In the genomic region with DNA sequence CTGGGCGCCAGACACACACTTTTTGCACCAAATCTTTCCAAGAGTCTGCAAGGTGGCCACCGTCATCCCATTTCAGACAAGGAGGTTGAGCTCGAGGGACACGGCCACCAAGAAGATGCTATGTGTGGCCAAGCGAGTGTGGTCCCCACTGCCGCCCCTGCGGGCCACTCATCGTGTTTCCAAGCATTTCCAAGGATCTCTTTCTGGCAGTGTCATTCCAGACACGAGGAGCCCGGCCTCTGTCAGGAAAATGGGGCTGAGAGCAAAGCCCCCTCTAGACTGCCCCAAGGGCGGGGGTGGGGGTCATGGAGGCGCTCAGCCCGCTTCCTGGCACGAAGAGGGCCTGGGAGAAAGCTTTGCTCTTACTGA, we compare ENCODE assay signal across 21 cellular contexts.
"Had no signal": no experiment of that assay in that cellular context is flagged by ENCODE, and none has a peak within 500 bp of the region (broad histone marks: within the 10 kb centered on the region; RNA-seq: fewer than 3 reads in every experiment).

No MANE protein-coding gene starts in this region.

- FAIRE-seq: kidney, TTC549 had no signal

- H3K4me2 ChIP-seq: smooth muscle cell had no signal

- DNase-seq: activated CD4-positive, alpha-beta memory T cell treated with anti-CD3 and anti-CD28 coated beads for 36 hours; activated CD4-positive, alpha-beta T cell treated with anti-CD3 and anti-CD28 coated beads for 4 hours; activated effector memory CD4-positive, alpha-beta T cell treated with anti-CD3 and anti-CD28 coated beads, Interleukin-2, amount 50 U/mL, for 16 hours; activated naive CD4-positive, alpha-beta T cell treated with anti-CD3 and anti-CD28 coated beads, Interleukin-2, amount 10 ng/mL, durations not matched to agents 7 days and 5 days; activated naive CD8-positive, alpha-beta T cell treated with anti-CD3 and anti-CD28 coated beads, Interleukin-2, amount 50 U/mL, for 24 hours; activated T-cell treated with anti-CD3 and anti-CD28 coated beads for 4 hours; effector CD4-positive, alpha-beta T cell; erythroblast; foreskin fibroblast; naive B cell; occipital lobe; stimulated activated CD4-positive, alpha-beta T cell treated with anti-CD3 and anti-CD28 coated beads, Interleukin-2, amount 100 ng/mL, for 48 hours; stimulated activated naive CD8-positive, alpha-beta T cell treated with anti-CD3 and anti-CD28 coated beads, Interleukin-15, Interleukin-2, amounts not matched to agents 100 U/mL and 50 U/mL, for 24 hours had no signal

- H3K9me3 Mint-ChIP-seq: activated CD4-positive, alpha-beta memory T cell treated with anti-CD3 and anti-CD28 coated beads for 36 hours; activated naive CD4-positive, alpha-beta T cell treated with anti-CD3 and anti-CD28 coated beads, Interleukin-2, amount 10 ng/mL, durations not matched to agents 7 days and 5 days; activated naive CD8-positive, alpha-beta T cell treated with anti-CD3 and anti-CD28 coated beads, Interleukin-2, amount 50 U/mL, for 24 hours; brain; dendritic cell treated with granulocyte-macrophage colony-stimulating factor and Interleukin-4, amounts not matched to agents 40 ng/mL and 50 ng/mL, for 4 days; naive B cell; T-helper 2 cell treated with Interferon-gamma antibody and Interleukin-4, amounts not matched to agents 5 μg/mL and 100 μg/mL, for 36 hours had no signal

- H3K4me3 Mint-ChIP-seq: activated CD4-positive, alpha-beta memory T cell treated with anti-CD3 and anti-CD28 coated beads for 36 hours; activated naive CD4-positive, alpha-beta T cell treated with anti-CD3 and anti-CD28 coated beads, Interleukin-2, amount 10 ng/mL, durations not matched to agents 7 days and 5 days; activated naive CD8-positive, alpha-beta T cell treated with anti-CD3 and anti-CD28 coated beads, Interleukin-2, amount 50 U/mL, for 24 hours; dendritic cell treated with granulocyte-macrophage colony-stimulating factor and Interleukin-4, amounts not matched to agents 40 ng/mL and 50 ng/mL, for 4 days; T-helper 2 cell treated with Interferon-gamma antibody and Interleukin-4, amounts not matched to agents 5 μg/mL and 100 μg/mL, for 36 hours had no signal

- H3K4me1 Mint-ChIP-seq: activated naive CD4-positive, alpha-beta T cell treated with anti-CD3 and anti-CD28 coated beads, Interleukin-2, amount 10 ng/mL, durations not matched to agents 7 days and 5 days had no signal

- H3K27me3 Mint-ChIP-seq: activated CD4-positive, alpha-beta memory T cell treated with anti-CD3 and anti-CD28 coated beads for 36 hours; activated naive CD8-positive, alpha-beta T cell treated with anti-CD3 and anti-CD28 coated beads, Interleukin-2, amount 50 U/mL, for 24 hours; brain; naive B cell had no signal

- H3K27ac Mint-ChIP-seq: activated CD4-positive, alpha-beta memory T cell treated with anti-CD3 and anti-CD28 coated beads for 36 hours; activated naive CD8-positive, alpha-beta T cell treated with anti-CD3 and anti-CD28 coated beads, Interleukin-2, amount 50 U/mL, for 24 hours; dendritic cell treated with granulocyte-macrophage colony-stimulating factor and Interleukin-4, amounts not matched to agents 40 ng/mL and 50 ng/mL, for 4 days; T-helper 2 cell treated with Interferon-gamma antibody and Interleukin-4, amounts not matched to agents 5 μg/mL and 100 μg/mL, for 36 hours had no signal

- H3K36me3 ChIP-seq: lower lobe of right lung, sigmoid colon had no signal

- H3K27me3 ChIP-seq: sigmoid colon had no signal

- H3K27ac ChIP-seq: lower lobe of right lung, sigmoid colon had no signal

- H3K4me3 ChIP-seq: lower lobe of right lung, sigmoid colon, smooth muscle cell had no signal

- ATAC-seq: activated naive CD8-positive, alpha-beta T cell treated with anti-CD3 and anti-CD28 coated beads, Interleukin-2, amount 50 U/mL, for 24 hours; lower lobe of right lung; stimulated activated naive CD8-positive, alpha-beta T cell treated with anti-CD3 and anti-CD28 coated beads, Interleukin-15, Interleukin-2, amounts not matched to agents 100 U/mL and 50 U/mL, for 24 hours had no signal

- H3K36me3 Mint-ChIP-seq: activated CD4-positive, alpha-beta memory T cell treated with anti-CD3 and anti-CD28 coated beads for 36 hours; activated naive CD4-positive, alpha-beta T cell treated with anti-CD3 and anti-CD28 coated beads, Interleukin-2, amount 10 ng/mL, durations not matched to agents 7 days and 5 days; naive B cell had no signal

- H3K9me3 ChIP-seq: lower lobe of right lung, sigmoid colon had no signal
